6 cellular contexts compared by ENCODE assay signal in genomic region chr22:19548427-19548826, GRCh38. TPM values are rescaled to one million over a fixed set of nuclear protein-coding genes. Genes with fewer than 3 reads are reported as not detected.
"Had no signal": no experiment of that assay in that cellular context is flagged by ENCODE, and none has a peak within 500 bp of the region (broad histone marks: within the 10 kb centered on the region; RNA-seq: fewer than 3 reads in every experiment).

No MANE protein-coding gene starts in this region.

RNA-seq across cellular contexts. Expression of gene CLDN5, which starts 24.2 kb away (rescaled TPM):
- total RNA-seq: MCF 10A, NCI-H460, OCI-LY7, PC-9, RPMI7951, SK-MEL-5 had no signal
